ENCODE assay signal across 16 cellular contexts in genomic region chr11:1433977-1434640, GRCh38. TPM values are rescaled to one million over a fixed set of nuclear protein-coding genes. Genes with fewer than 3 reads are reported as not detected.
DNase-seq lines count a peak whose midpoint lies in the region; ATAC-seq and TF ChIP-seq lines count a peak whose summit lies in the region.
"Had no signal": no experiment of that assay in that cellular context is flagged by ENCODE, and none has a peak within 500 bp of the region (broad histone marks: within the 10 kb centered on the region; RNA-seq: fewer than 3 reads in every experiment).

No MANE protein-coding gene starts in this region.

- peak; percentile 33 for ATAC-seq in body of pancreas
- ATAC-seq in left lobe of liver, result peak; percentile 42
- no peak for ATAC-seq in GM18505 (IDR thresholded peaks at IDR 0.05; ENCODE audit: unreplicated experiment)
- no peak for ATAC-seq in left lung
- ATAC-seq: K562 had no signal

- no peak overlapping the region for H3K9ac ChIP-seq in Karpas-422 (ENCODE audit: low read length)
- H3K9ac ChIP-seq: BLaER1 had no signal

- H3K27me3 ChIP-seq in body of pancreas (no peaks in the 10 kb centered on the region), stomach (peaks cover 11 to 58% (median 22%) of the 10 kb centered on the region in 3 donors), Karpas-422 (ENCODE audit: low read length) (no peaks in the 10 kb centered on the region), left lung (peaks cover 0 to 58% of the 10 kb centered on the region in 2 donors)

- H3K4me1 ChIP-seq in body of pancreas (peaks cover 54% of the 10 kb centered on the region), stomach (peaks cover 16 to 35% (median 27%) of the 10 kb centered on the region in 4 donors), Karpas-422 (ENCODE audit: low read length) (no peaks in the 10 kb centered on the region), left lung (no peaks in the 10 kb centered on the region)
- H3K4me1 ChIP-seq: HAP-1 had no signal

- no peaks in the 10 kb centered on the region for H4K20me1 ChIP-seq in Karpas-422 (ENCODE audit: insufficient read depth, low read depth, low read length)

- peak overlapping the region in 2 of 4 donors; percentile 25 to 29 for H3K27ac ChIP-seq in body of pancreas
- no peak overlapping the region for H3K27ac ChIP-seq in stomach
- no peak overlapping the region for H3K27ac ChIP-seq in Karpas-422 (ENCODE audit: low read length)
- H3K27ac ChIP-seq in left lung, result no peak overlapping the region
- H3K27ac ChIP-seq: BLaER1, HL-60 had no signal

- intact Hi-C loops in body of pancreas (cut with DNase I), result no loop called here
- intact Hi-C loops in stomach (cut with DNase I; ENCODE audit: low total_unique reads), result no loop called here
- intact Hi-C loops in left lung (cut with DNase I), result no loop called here

- WGBS in body of pancreas, 2 donors, result 58 to 61% methylated on average over 22 to 28 of the region's 29 CpGs
- WGBS in stomach, 5 donors, result 48 to 62% (median 55%) methylated on average over 21 to 29 of the region's 29 CpGs

- TF ChIP-seq POLR2A in body of pancreas (IDR thresholded peaks at IDR 0.05) (no peak), stomach (IDR thresholded peaks at IDR 0.05) (no peak), GM18505 (IDR thresholded peaks at IDR 0.05; ENCODE audit: borderline replicate concordance, extremely low read depth, insufficient read depth, insufficient read length) (no peak)

- no peak overlapping the region for H3K4me2 ChIP-seq in Karpas-422 (ENCODE audit: low read depth, low read length, poor library complexity, severe bottlenecking)
- H3K4me2 ChIP-seq: BLaER1 had no signal

- no peaks in the 10 kb centered on the region for H3K9me3 ChIP-seq in body of pancreas
- no peaks in the 10 kb centered on the region for H3K9me3 ChIP-seq in stomach
- H3K9me3 ChIP-seq in Karpas-422 (ENCODE audit: low read length), result no peaks in the 10 kb centered on the region
- no peaks in the 10 kb centered on the region for H3K9me3 ChIP-seq in left lung
- H3K9me3 ChIP-seq: BLaER1, HAP-1 had no signal

- no peak for TF ChIP-seq EP300 in stomach (IDR thresholded peaks at IDR 0.05)

- no peaks in the 10 kb centered on the region for H3K9me2 ChIP-seq in Karpas-422 (replicated peaks; ENCODE audit: insufficient read depth, low read length)

- DNase-seq in COLO668 (lab: John Stamatoyannopoulos, UW; ENCODE audit: unreplicated experiment) (peak; percentile 8), body of pancreas (peak in 3 of 4 donors; percentile 49 to 55 (median 54)), left lobe of liver (ENCODE audit: low spot score) (no peak), stomach (peak; percentile 46), Karpas-422 (no peak), left lung (no peak)
- DNase-seq: 8988T; Calu3; CD4-positive, alpha-beta memory T cell; IMR-90 had no signal

- H3K36me3 ChIP-seq in body of pancreas (replicated peaks in 1 of 2; ENCODE audit: insufficient read depth in 1 of 2, low read depth in 2 of 2) (no peaks in the 10 kb centered on the region), stomach (no peaks in the 10 kb centered on the region), Karpas-422 (ENCODE audit: insufficient read depth, low read length) (no peaks in the 10 kb centered on the region), left lung (no peaks in the 10 kb centered on the region)
- H3K36me3 ChIP-seq: BLaER1, HAP-1 had no signal

- H3K79me2 ChIP-seq in Karpas-422 (ENCODE audit: low read length), result no peaks in the 10 kb centered on the region

- H3K4me3 ChIP-seq in body of pancreas (no peak overlapping the region), stomach (no peak overlapping the region), Karpas-422 (ENCODE audit: low read length) (no peak overlapping the region), left lung (no peak overlapping the region)
- H3K4me3 ChIP-seq: BLaER1, HAP-1, K562 had no signal

- TF ChIP-seq CTCF in body of pancreas (IDR thresholded peaks at IDR 0.05) (no peak), stomach (IDR thresholded peaks at IDR 0.05) (no peak), left lung (IDR thresholded peaks at IDR 0.05) (no peak)

- H2AFZ ChIP-seq in Karpas-422 (ENCODE audit: low read length), result no peak overlapping the region

RNA-seq across cellular contexts. Expression of gene BRSK2, which starts 44.4 kb away (rescaled TPM):
- total RNA-seq in body of pancreas, result 100 to 1,000 TPM in 1 of 2 donors, 10 to 100 TPM in 1; 67.5 to 113 TPM
- total RNA-seq in left lobe of liver, result 0.18 TPM
- 1 to 10 TPM in 2 of 5 donors, not detected in 3; 1.8 TPM for total RNA-seq in stomach
- polyA plus RNA-seq in stomach, result 1 to 10 TPM; 1.8 to 6.9 (median 3.2) TPM
- total RNA-seq in Karpas-422 (2014; rRNA removed; shearing (Covaris generic); ENCODE audit: low replicate concordance), result not detected in 2 replicates
- under 1 TPM; 0.13 to 0.32 TPM for total RNA-seq in left lung
- polyA plus RNA-seq: CD14-positive monocyte had no signal

RNA-seq across cellular contexts. Expression of gene MOB2, which starts 52.5 kb away (rescaled TPM):
- total RNA-seq in body of pancreas (10 to 100 TPM; 11.4 to 31.3 TPM), left lobe of liver (12.6 TPM), stomach (10 to 100 TPM; 11.3 to 40.6 (median 18.1) TPM), left lung (10 to 100 TPM; 38.6 to 41.3 TPM)
- polyA plus RNA-seq in stomach, result 10 to 100 TPM; 27.9 to 46.3 (median 37.3) TPM
- total RNA-seq in Karpas-422 (2014; rRNA removed; shearing (Covaris generic); ENCODE audit: low replicate concordance), result 8.8 and 17.2 TPM in 2 replicates

Comparison
In these comparisons a context has a peak if more than half of its experiments do, and no peak if none do; other contexts are left out.
1. DNase-seq: peak in COLO668 (single experiment), body of pancreas (3 of 4) and stomach (single experiment); none in left lobe of liver (single experiment), Karpas-422 (single experiment) and left lung (0 of 2).
2. ATAC-seq: peak in body of pancreas (single experiment) and left lobe of liver (single experiment); none in GM18505 (single experiment) and left lung (single experiment).
3. RNA of gene BRSK2, which starts 44.4 kb away (total RNA-seq): 67.5 to 113 TPM in body of pancreas; 0.13 to 0.32 TPM in left lung, 0.18 TPM in left lobe of liver (single experiment), 1.8 TPM in stomach and not detected in Karpas-422; every median in the first group is over 10 times any median in the second.